Comparison of ENCODE assay signal across 19 cellular contexts in genomic region chr1:245765241-245766000, GRCh38.
DNase-seq lines count a peak whose midpoint lies in the region; ATAC-seq and TF ChIP-seq lines count a peak whose summit lies in the region.
"Had no signal": no experiment of that assay in that cellular context is flagged by ENCODE, and none has a peak within 500 bp of the region (broad histone marks: within the 10 kb centered on the region; RNA-seq: fewer than 3 reads in every experiment).

No MANE protein-coding gene starts in this region.

- H3K4me3 Mint-ChIP-seq in mesothelial cell of epicardium, result no peak overlapping the region
- H3K4me3 Mint-ChIP-seq: activated naive CD8-positive, alpha-beta T cell treated with anti-CD3 and anti-CD28 coated beads, Interleukin-2, amount 10 ng/mL, durations not matched to agents 7 days and 5 days; IgD-negative memory B cell; immature natural killer cell had no signal

- peaks cover 7% of the 10 kb centered on the region for H3K9me3 Mint-ChIP-seq in mesothelial cell of epicardium
- H3K9me3 Mint-ChIP-seq: IgD-negative memory B cell, immature natural killer cell had no signal

- no peaks in the 10 kb centered on the region for H3K27me3 ChIP-seq in BJ (ENCODE audit: control insufficient read depth, insufficient read depth, low read length)
- H3K27me3 ChIP-seq in esophagus squamous epithelium, result no peaks in the 10 kb centered on the region

- intact Hi-C loops in esophagus squamous epithelium (cut with DNase I), result no loop called here

- no peaks in the 10 kb centered on the region for H3K4me1 ChIP-seq in esophagus squamous epithelium
- H3K4me1 ChIP-seq: prostate gland had no signal

- TF ChIP-seq POLR2A in esophagus squamous epithelium (IDR thresholded peaks at IDR 0.05), result no peak

- H3K9me3 ChIP-seq in esophagus squamous epithelium, result no peaks in the 10 kb centered on the region
- H3K9me3 ChIP-seq: mucosa of descending colon, prostate gland had no signal

- 89 to 93% methylated on average over 9 to 10 of the region's 10 CpGs for WGBS in esophagus squamous epithelium, 2 donors

- H3K27ac ChIP-seq in esophagus squamous epithelium, result no peak overlapping the region
- H3K27ac ChIP-seq: prostate gland had no signal

- ATAC-seq in GM21515 (IDR thresholded peaks at IDR 0.05; ENCODE audit: unreplicated experiment) (no peak), GM19463 (IDR thresholded peaks at IDR 0.05; ENCODE audit: unreplicated experiment) (no peak)
- ATAC-seq: mucosa of descending colon had no signal

- TF ChIP-seq CTCF in BJ (IDR thresholded peaks at IDR 0.05; ENCODE audit: insufficient read depth, low read depth, low read length), result no peak
- TF ChIP-seq CTCF in mesothelial cell of epicardium (IDR thresholded peaks at IDR 0.05; ENCODE audit: unreplicated experiment), result no peak
- TF ChIP-seq CTCF in esophagus squamous epithelium (IDR thresholded peaks at IDR 0.05), result no peak

- peak; percentile 34 for DNase-seq in BJ (ENCODE audit: low read depth)
- DNase-seq in M059J (ENCODE audit: low read depth), result peak; percentile 80
- DNase-seq in dermis blood vessel endothelial cell, result peak; percentile 21
- no peak for DNase-seq in mesothelial cell of epicardium (ENCODE audit: low spot score in 2 of 2, unreplicated experiment in 2 of 2)
- no peak for DNase-seq in DMS114 treated with DMSO at 0.1 percent for 48 hours (lab: John Stamatoyannopoulos, UW; ENCODE audit: unreplicated experiment)
- DNase-seq in esophagus squamous epithelium (lab: John Stamatoyannopoulos, UW), result no peak
- DNase-seq: activated CD4-positive, CD25-positive, alpha-beta regulatory T cell treated with anti-CD3 and anti-CD28 coated beads, Interleukin-2, amount 50 U/mL, for 72 hours; activated naive CD8-positive, alpha-beta T cell treated with anti-CD3 and anti-CD28 coated beads, Interleukin-2, amount 10 ng/mL, durations not matched to agents 7 days and 5 days; AML-193; cortex of kidney; immature natural killer cell; mucosa of descending colon; NCI-H1436; NCI-H510A; T-helper 1 cell had no signal

- H3K4me3 ChIP-seq in BJ (ENCODE audit: low read depth, low read length) (no peak overlapping the region), esophagus squamous epithelium (no peak overlapping the region)
- H3K4me3 ChIP-seq: mucosa of descending colon, prostate gland had no signal

- H3K4me1 Mint-ChIP-seq in mesothelial cell of epicardium, result peaks cover 18% of the 10 kb centered on the region
- H3K4me1 Mint-ChIP-seq: activated naive CD8-positive, alpha-beta T cell treated with anti-CD3 and anti-CD28 coated beads, Interleukin-2, amount 10 ng/mL, durations not matched to agents 7 days and 5 days had no signal

- POLR2A ChIA-PET in BJ (lab: Charles Lee), result no interaction called here

- peak overlapping the region; percentile 30 for H3K27ac Mint-ChIP-seq in mesothelial cell of epicardium
- H3K27ac Mint-ChIP-seq: activated naive CD8-positive, alpha-beta T cell treated with anti-CD3 and anti-CD28 coated beads, Interleukin-2, amount 10 ng/mL, durations not matched to agents 7 days and 5 days; IgD-negative memory B cell; immature natural killer cell had no signal

- CTCF ChIA-PET in BJ (lab: Yijun Ruan, JAX), result no interaction called here

- no peaks in the 10 kb centered on the region for H3K27me3 Mint-ChIP-seq in mesothelial cell of epicardium (ENCODE audit: low read depth)
- H3K27me3 Mint-ChIP-seq: activated naive CD8-positive, alpha-beta T cell treated with anti-CD3 and anti-CD28 coated beads, Interleukin-2, amount 10 ng/mL, durations not matched to agents 7 days and 5 days; IgD-negative memory B cell had no signal

- H3K36me3 ChIP-seq in BJ (ENCODE audit: control insufficient read depth, insufficient read depth, low read length) (no peaks in the 10 kb centered on the region), esophagus squamous epithelium (peaks cover 0 to 15% (median 0%) of the 10 kb centered on the region in 3 donors)
- H3K36me3 ChIP-seq: prostate gland had no signal

- peaks cover 6% of the 10 kb centered on the region for H3K36me3 Mint-ChIP-seq in mesothelial cell of epicardium

Comparison
In these comparisons a context has a peak if more than half of its experiments do, and no peak if none do; other contexts are left out.
1. DNase-seq: peak in BJ (single experiment), M059J (single experiment) and dermis blood vessel endothelial cell (single experiment); none in mesothelial cell of epicardium (0 of 2), DMS114 treated with DMSO at 0.1 percent for 48 hours (single experiment) and esophagus squamous epithelium (single experiment).